Comparison of ENCODE assay signal across 1 cellular context in the genomic region with DNA sequence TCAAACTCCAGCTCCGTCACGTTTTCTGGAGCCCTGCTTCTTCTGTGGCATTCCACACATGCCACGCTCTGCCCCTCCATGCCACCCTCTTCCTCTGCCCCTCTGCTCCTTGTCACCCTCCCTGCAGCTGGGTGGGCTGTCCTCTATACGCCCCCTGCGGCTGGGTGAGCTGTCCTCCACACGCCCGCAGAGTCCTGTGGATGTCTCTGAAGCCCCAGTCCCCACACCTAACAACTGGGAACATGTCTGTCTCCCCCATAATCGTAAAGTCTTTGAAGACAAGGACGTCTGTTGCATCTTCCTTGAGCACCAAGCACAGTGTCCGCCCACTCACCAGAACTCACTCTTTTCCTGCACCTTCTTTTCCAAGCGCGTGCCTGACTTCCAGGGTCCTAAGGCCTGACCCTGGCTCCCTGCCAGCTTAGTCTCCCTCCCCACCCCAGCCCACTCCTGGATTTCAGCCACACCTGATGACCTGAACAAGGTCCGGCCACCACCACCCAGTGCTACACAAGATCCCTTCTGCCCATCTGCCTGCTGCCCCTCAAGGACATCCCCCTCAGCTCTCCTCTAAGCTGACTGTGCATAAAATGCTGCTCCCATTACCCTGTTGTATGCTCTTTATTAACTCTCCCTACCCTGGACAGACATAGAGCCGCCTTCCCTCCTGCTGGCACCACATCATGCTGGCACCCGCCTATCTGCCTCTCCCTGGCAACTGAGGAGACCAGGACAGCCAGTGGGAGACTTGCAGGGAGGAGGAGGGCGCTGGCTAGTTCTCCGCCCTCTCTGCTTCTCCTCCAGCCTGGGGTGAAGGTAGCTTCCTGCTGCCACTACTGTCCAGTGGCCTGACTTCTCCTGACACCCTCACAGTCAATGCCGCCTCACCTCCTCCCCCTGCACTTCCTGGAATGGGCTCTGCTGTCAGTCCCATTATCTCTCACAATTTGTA.
TF ChIP-seq lines count a peak whose summit lies in the region.

No MANE protein-coding gene starts in this region.

TF ChIP-seq in SK-N-SH, 30 proteins besides CTCF, POLR2A, EP300 and RAD21:
- TF ChIP-seq JUND (IDR thresholded peaks at IDR 0.05) (no peak), SMC3 (IDR thresholded peaks at IDR 0.05; ENCODE audit: low read depth, low read length) (no peak), RFX5 (IDR thresholded peaks at IDR 0.05; ENCODE audit: low read length) (0 out of 2 replicates have a peak, but pooled peaks have one; percentile 46), USF2 (IDR thresholded peaks at IDR 0.05; ENCODE audit: borderline replicate concordance, low read depth, low read length) (no peak), PBX3 (IDR thresholded peaks at IDR 0.05) (no peak), ELF1 (IDR thresholded peaks at IDR 0.05) (no peak)
TF ChIP-seq in SK-N-SH: peak in this region for 1.
